ENCODE assay signal across 11 cellular contexts in genomic region chr7:36863901-36864701, GRCh38.
DNase-seq lines count a peak whose midpoint lies in the region; ATAC-seq and TF ChIP-seq lines count a peak whose summit lies in the region.
"Had no signal": no experiment of that assay in that cellular context is flagged by ENCODE, and none has a peak within 500 bp of the region (broad histone marks: within the 10 kb centered on the region; RNA-seq: fewer than 3 reads in every experiment).

No MANE protein-coding gene starts in this region.

- no peaks in the 10 kb centered on the region for H3K79me2 ChIP-seq in hepatocyte

- ATAC-seq in SK-N-SH treated with all-trans-retinoic acid at 6 μM for 48 hours = peak; percentile 26; the same call in 1 of the 3 replicates
- no peak for ATAC-seq in GM21381 (IDR thresholded peaks at IDR 0.05; ENCODE audit: unreplicated experiment)

- H3K4me2 ChIP-seq in hepatocyte = peak overlapping the region; percentile 21

- H3K4me3 Mint-ChIP-seq in endodermal cell = no peak overlapping the region

- H3K36me3 ChIP-seq in hepatocyte (replicated peaks; ENCODE audit: insufficient read depth, low read depth) = no peaks in the 10 kb centered on the region
- H3K36me3 ChIP-seq in endodermal cell (ENCODE audit: control insufficient read depth, insufficient read depth, low read length) = peaks cover 56% of the 10 kb centered on the region

- H3K27ac Mint-ChIP-seq in endodermal cell = no peak overlapping the region

- intact Hi-C loops in dorsolateral prefrontal cortex (cut with DNase I) = no loop called here

- H3K27ac ChIP-seq in hepatocyte (peak overlapping the region; percentile 81), endodermal cell (ENCODE audit: low read depth, low read length) (no peak overlapping the region), dorsolateral prefrontal cortex (peak overlapping the region in 27 of 59 donors; percentile 2 to 50 (median 28))

- no peaks in the 10 kb centered on the region for H3K27me3 ChIP-seq in hepatocyte
- no peaks in the 10 kb centered on the region for H3K27me3 ChIP-seq in endodermal cell (ENCODE audit: control insufficient read depth, insufficient read depth, low read length, poor library complexity, severe bottlenecking)
- H3K27me3 ChIP-seq in dorsolateral prefrontal cortex = no peaks in the 10 kb centered on the region

- no peaks in the 10 kb centered on the region for H3K4me1 Mint-ChIP-seq in endodermal cell

- DNase-seq in NCI-H510A treated with DMSO at 0.1 percent for 48 hours (lab: John Stamatoyannopoulos, UW) = peak; percentile 8
- no peak for DNase-seq in NCI-H510A (lab: John Stamatoyannopoulos, UW)
- DNase-seq in hepatocyte (ENCODE audit: low spot score) = peak; percentile 60
- peak; percentile 23 to 26 for DNase-seq in stimulated activated CD8-positive, alpha-beta memory T cell treated with anti-CD3 and anti-CD28 coated beads, Interleukin-15, amount 100 ng/mL, for 4 hours (ENCODE audit: low read depth in 2 of 2)
- no peak for DNase-seq in endodermal cell
- DNase-seq in dorsolateral prefrontal cortex = no peak
- DNase-seq: foreskin melanocyte; NCI-H2107; stimulated activated naive CD4-positive, alpha-beta T cell treated with Interleukin-2 at 50 U/mL for 16 hours had no signal

- peaks cover 81% of the 10 kb centered on the region for H3K36me3 Mint-ChIP-seq in endodermal cell (ENCODE audit: low read depth)

- no peaks in the 10 kb centered on the region for H3K9me3 Mint-ChIP-seq in endodermal cell

- WGBS in hepatocyte (ENCODE audit: low lambda C conversion rate, missing lambda C conversion rate) = 55% methylated on average over 10 of the region's 10 CpGs
- WGBS in endodermal cell (ENCODE audit: insufficient coverage in 1 of 2, insufficient read length in 1 of 2), 2 experiments = 87 to 89% methylated on average over 4 to 10 of the region's 10 CpGs

- H3K4me3 ChIP-seq in hepatocyte (no peak overlapping the region), endodermal cell (ENCODE audit: low read length) (no peak overlapping the region), dorsolateral prefrontal cortex (no peak overlapping the region)

- H3K9me2 ChIP-seq in hepatocyte (replicated peaks; ENCODE audit: insufficient read depth) = no peaks in the 10 kb centered on the region

- H3K9ac ChIP-seq in endodermal cell (ENCODE audit: extremely low read depth, low read length, poor library complexity, severe bottlenecking) = no peak overlapping the region

- H2AFZ ChIP-seq in hepatocyte = no peak overlapping the region

- H3K4me1 ChIP-seq in hepatocyte (ENCODE audit: insufficient read depth) (no peaks in the 10 kb centered on the region), endodermal cell (ENCODE audit: control insufficient read depth, insufficient read depth, low read length) (no peaks in the 10 kb centered on the region)

- no peaks in the 10 kb centered on the region for H3K27me3 Mint-ChIP-seq in endodermal cell (ENCODE audit: insufficient read depth)

- H3K9me3 ChIP-seq in hepatocyte (ENCODE audit: low read depth) (no peaks in the 10 kb centered on the region), endodermal cell (ENCODE audit: control insufficient read depth, low read length) (no peaks in the 10 kb centered on the region)

- TF ChIP-seq CTCF in hepatocyte (IDR thresholded peaks at IDR 0.05; ENCODE audit: poor library complexity) (no peak), endodermal cell (conservative IDR thresholded peaks at IDR 0.05) (no peak), dorsolateral prefrontal cortex (IDR thresholded peaks at IDR 0.05 in 54 of 56, conservative IDR thresholded peaks at IDR 0.05 in 2 of 56; ENCODE audit: low read depth in 1 of 56, partially characterized antibody in 56 of 56) (no peak)

- no peaks in the 10 kb centered on the region for H4K20me1 ChIP-seq in hepatocyte (ENCODE audit: insufficient read depth, poor library complexity, severe bottlenecking)

TF ChIP-seq in SK-N-SH treated with all-trans-retinoic acid at 6 μM for 48 hours, 23 proteins besides CTCF, POLR2A, EP300 and RAD21:
- 0 out of 2 replicates have a peak, but pooled peaks have one; percentile 13 for TF ChIP-seq ESRRG (CRISPR knock-in tag; IDR thresholded peaks at IDR 0.05)
- TF ChIP-seq GLIS3 (CRISPR knock-in tag; IDR thresholded peaks at IDR 0.05) = no peak
- TF ChIP-seq TCF4 (CRISPR knock-in tag; IDR thresholded peaks at IDR 0.05; ENCODE audit: borderline replicate concordance) = peak; percentile 34

Comparison
In these comparisons a context has a peak if more than half of its experiments do, and no peak if none do; other contexts are left out.
1. DNase-seq: peak in NCI-H510A treated with DMSO at 0.1 percent for 48 hours (single experiment), hepatocyte (single experiment) and stimulated activated CD8-positive, alpha-beta memory T cell treated with anti-CD3 and anti-CD28 coated beads, Interleukin-15, amount 100 ng/mL, for 4 hours (2 of 2); none in NCI-H510A (single experiment), endodermal cell (single experiment) and dorsolateral prefrontal cortex (0 of 10).